ENCODE assay signal across 9 cellular contexts in genomic region chr15:42591238-42591936, GRCh38. TPM values are rescaled to one million over a fixed set of nuclear protein-coding genes. Genes with fewer than 3 reads are reported as not detected.
DNase-seq lines count a peak whose midpoint lies in the region; ATAC-seq, FAIRE-seq and TF ChIP-seq lines count a peak whose summit lies in the region.
"Had no signal": no experiment of that assay in that cellular context is flagged by ENCODE, and none has a peak within 500 bp of the region (broad histone marks: within the 10 kb centered on the region; RNA-seq: fewer than 3 reads in every experiment).

No MANE protein-coding gene starts in this region.

- no peak overlapping the region for H3K4me3 ChIP-seq in SK-N-SH (ENCODE audit: low read depth in 2 of 2, low read length in 1 of 2)

- ATAC-seq in Right ventricle myocardium superior (ENCODE audit: poor library complexity), result peak; percentile 34
- ATAC-seq in Right ventricle myocardium inferior, result no peak
- no peak for ATAC-seq in GM18502 (IDR thresholded peaks at IDR 0.05; ENCODE audit: poor library complexity, unreplicated experiment)
- no peak for ATAC-seq in GM21825 (IDR thresholded peaks at IDR 0.05; ENCODE audit: unreplicated experiment)

- H3K36me3 ChIP-seq in SK-N-SH (replicated peaks in 1 of 2; ENCODE audit: control insufficient read depth in 1 of 2, insufficient read depth in 2 of 2, low read length in 1 of 2), result peaks cover 0 to 3% of the 10 kb centered on the region in 2 experiments

- no peaks in the 10 kb centered on the region for H4K20me1 ChIP-seq in SK-N-SH (ENCODE audit: insufficient read depth)

- 93% methylated on average over 10 of the region's 10 CpGs for WGBS in SK-N-SH (ENCODE audit: low lambda C conversion rate)

- no peak for TF ChIP-seq EP300 in SK-N-SH (IDR thresholded peaks at IDR 0.05; ENCODE audit: borderline replicate concordance in 1 of 2, low read depth in 1 of 2, low read length in 1 of 2)

- peak; percentile 45 for TF ChIP-seq CTCF in SK-N-SH (IDR thresholded peaks at IDR 0.05)

- H3K27me3 ChIP-seq in SK-N-SH (ENCODE audit: insufficient read depth), result no peaks in the 10 kb centered on the region

- CTCF ChIA-PET in SK-N-SH (lab: Yijun Ruan, JAX), result interaction anchor here (0.7 to 2.0 kb wide), 8 partner anchors 9 to 52 kb away, joined by 3 to 8 read pairs (median 4); no protein-coding TSS in a partner anchor

- no peak overlapping the region for H3K27ac ChIP-seq in SK-N-SH (ENCODE audit: low read depth in 2 of 2, low read length in 1 of 2)

- no peak for TF ChIP-seq RAD21 in SK-N-SH (IDR thresholded peaks at IDR 0.05; ENCODE audit: low read length)

- no peaks in the 10 kb centered on the region for H3K9me3 ChIP-seq in SK-N-SH

- H3F3A ChIP-seq in SK-N-SH (replicated peaks; ENCODE audit: insufficient read depth), result peaks cover 4% of the 10 kb centered on the region

- no peaks in the 10 kb centered on the region; the same call in 1 of the 2 replicates for H3K79me2 ChIP-seq in SK-N-SH (ENCODE audit: insufficient read depth)

- intact Hi-C loops in Right ventricle myocardium superior (cut with DNase I) (no loop called here), Right ventricle myocardium inferior (cut with DNase I) (no loop called here)

- no peak overlapping the region for H3K4me2 ChIP-seq in SK-N-SH

- H3K9me2 ChIP-seq in SK-N-SH, result no peaks in the 10 kb centered on the region

- POLR2A ChIA-PET in SK-N-SH (lab: Yijun Ruan, JAX), result no interaction called here

- no peak overlapping the region for H3K9ac ChIP-seq in SK-N-SH

- DNase-seq in Right ventricle myocardium superior (no peak), Right ventricle myocardium inferior (ENCODE audit: missing footprints) (no peak), SK-N-SH (peak; percentile 33), glomerular visceral epithelial cell (ENCODE audit: extremely low spot score) (peak; percentile 49), urothelium cell line (ENCODE audit: low spot score) (peak; percentile 29)
- DNase-seq in stimulated activated naive CD4-positive, alpha-beta T cell (lab: John Stamatoyannopoulos, UW), result no peak
- DNase-seq: NCI-H226 had no signal

- FAIRE-seq in urothelium cell line (lab: Jason Lieb, UNC), result no peak

- peaks cover 2 to 13% of the 10 kb centered on the region in 2 experiments; a peak in 2 of 4 replicates for H3K4me1 ChIP-seq in SK-N-SH (ENCODE audit: control insufficient read depth in 1 of 2, insufficient read depth in 2 of 2, low read depth in 1 of 2, low read length in 1 of 2)

- no peak overlapping the region for H2AFZ ChIP-seq in SK-N-SH (ENCODE audit: low read depth)

TF ChIP-seq in SK-N-SH, 30 proteins besides CTCF, POLR2A, EP300 and RAD21:
- TF ChIP-seq NFIC (IDR thresholded peaks at IDR 0.05; ENCODE audit: borderline replicate concordance), result no peak
- no peak for TF ChIP-seq RFX5 (IDR thresholded peaks at IDR 0.05; ENCODE audit: low read length)
- TF ChIP-seq ZBTB33 (IDR thresholded peaks at IDR 0.05; ENCODE audit: borderline replicate concordance, low read depth), result no peak
- no peak for TF ChIP-seq SIN3A (IDR thresholded peaks at IDR 0.05; ENCODE audit: borderline replicate concordance, low read depth, low read length)
- TF ChIP-seq TAF1 (IDR thresholded peaks at IDR 0.05; ENCODE audit: borderline replicate concordance, low read depth, low read length), result no peak
- TF ChIP-seq FOXM1 (IDR thresholded peaks at IDR 0.05; ENCODE audit: low read depth), result no peak
- TF ChIP-seq RXRA (IDR thresholded peaks at IDR 0.05; ENCODE audit: borderline replicate concordance, low read depth), result no peak
- no peak for TF ChIP-seq IRF3 (IDR thresholded peaks at IDR 0.05; ENCODE audit: low read depth, low read length)
- TF ChIP-seq MAX (IDR thresholded peaks at IDR 0.05; ENCODE audit: low read depth), result no peak
- TF ChIP-seq ELF1 (IDR thresholded peaks at IDR 0.05), result no peak
- no peak for TF ChIP-seq MEF2A (IDR thresholded peaks at IDR 0.05; ENCODE audit: borderline replicate concordance, low read depth)

RNA-seq across cellular contexts. Expression of gene STARD9, which starts 16.0 kb away (rescaled TPM):
- total RNA-seq in Right ventricle myocardium superior (5.4 TPM), Right ventricle myocardium inferior (7.2 TPM)
- polyA plus RNA-seq in SK-N-SH (2012; rRNA removed), result 2.1 and 2.3 TPM in 2 replicates
- 0.88 and 1.3 TPM in 2 replicates for polyA plus RNA-seq in SK-N-SH (2012; cell fraction: cytosol; rRNA removed)
- polyA plus RNA-seq in SK-N-SH (2012; cell fraction: nucleus; rRNA removed), result 11.9 and 12.4 TPM in 2 replicates

RNA-seq across cellular contexts. Expression of gene HAUS2, which starts 42.7 kb away (rescaled TPM):
- total RNA-seq in Right ventricle myocardium superior, result 9.1 TPM
- 11.7 TPM for total RNA-seq in Right ventricle myocardium inferior
- 9.4 and 11.3 TPM in 2 replicates for polyA plus RNA-seq in SK-N-SH (2012; rRNA removed)
- 12.7 and 15.0 TPM in 2 replicates for polyA plus RNA-seq in SK-N-SH (2012; cell fraction: cytosol; rRNA removed)
- 4.1 and 6.3 TPM in 2 replicates for polyA plus RNA-seq in SK-N-SH (2012; cell fraction: nucleus; rRNA removed)

RNA-seq across cellular contexts. Expression of gene LRRC57, which starts 42.8 kb away (rescaled TPM):
- 11.9 TPM for total RNA-seq in Right ventricle myocardium superior
- total RNA-seq in Right ventricle myocardium inferior, result 15.1 TPM
- 6.4 and 8.9 TPM in 2 replicates for polyA plus RNA-seq in SK-N-SH (2012; rRNA removed)
- 7.9 and 8.0 TPM in 2 replicates for polyA plus RNA-seq in SK-N-SH (2012; cell fraction: cytosol; rRNA removed)
- polyA plus RNA-seq in SK-N-SH (2012; cell fraction: nucleus; rRNA removed), result 6.2 and 7.8 TPM in 2 replicates

Comparison
In these comparisons a context has a peak if more than half of its experiments do, and no peak if none do; other contexts are left out.
1. DNase-seq: peak in SK-N-SH (single experiment), glomerular visceral epithelial cell (single experiment) and urothelium cell line (single experiment); none in Right ventricle myocardium superior (single experiment), Right ventricle myocardium inferior (single experiment) and stimulated activated naive CD4-positive, alpha-beta T cell (0 of 6).